In the genomic region with DNA sequence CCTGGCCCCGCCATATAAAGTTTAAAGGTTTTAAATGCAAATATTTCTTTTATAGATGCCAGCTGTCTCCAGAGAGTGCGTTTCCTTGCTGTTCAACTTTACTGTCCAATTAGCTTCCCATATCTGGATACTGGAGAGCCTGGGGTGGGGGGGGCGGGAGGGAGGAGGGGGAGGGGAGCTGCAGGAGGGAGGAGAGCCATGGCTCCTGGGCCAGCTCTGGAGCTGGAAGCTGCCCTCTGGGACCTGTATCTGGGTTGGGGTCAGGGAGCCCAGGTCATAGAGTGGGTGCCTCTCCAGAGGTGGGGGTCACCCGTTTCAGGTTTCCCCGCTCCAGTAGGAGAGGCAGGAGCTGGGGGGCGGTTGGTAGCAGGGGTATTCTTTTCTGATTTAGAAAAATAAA, we compare ENCODE assay signal across 13 cellular contexts. TPM values are rescaled to one million over a fixed set of nuclear protein-coding genes. Genes with fewer than 3 reads are reported as not detected.
A peak's percentile ranks its signal among the peaks of the same experiment; 100 is the strongest.
DNase-seq lines count a peak whose midpoint lies in the region; ATAC-seq and TF ChIP-seq lines count a peak whose summit lies in the region.
"Had no signal": no experiment of that assay in that cellular context is flagged by ENCODE, and none has a peak within 500 bp of the region (broad histone marks: within the 10 kb centered on the region; RNA-seq: fewer than 3 reads in every experiment).

No MANE protein-coding gene starts in this region.

- TF ChIP-seq POLR2A in heart left ventricle (IDR thresholded peaks at IDR 0.05) (no peak), transverse colon (IDR thresholded peaks at IDR 0.05) (no peak)

- TF ChIP-seq CTCF in cardiac muscle cell (IDR thresholded peaks at IDR 0.05; ENCODE audit: low read depth, low read length) (no peak), heart left ventricle (IDR thresholded peaks at IDR 0.05) (no peak), WTC11 (IDR thresholded peaks at IDR 0.05) (no peak), transverse colon (IDR thresholded peaks at IDR 0.05) (no peak)

- H3K9me3 Mint-ChIP-seq in WTC11 = no peaks in the 10 kb centered on the region

- H3K9me3 ChIP-seq in cardiac muscle cell (ENCODE audit: low read depth) = no peaks in the 10 kb centered on the region
- H3K9me3 ChIP-seq in heart left ventricle = no peaks in the 10 kb centered on the region
- H3K9me3 ChIP-seq in mesodermal cell (ENCODE audit: control insufficient read depth, low read length) = no peaks in the 10 kb centered on the region
- H3K9me3 ChIP-seq in transverse colon = no peaks in the 10 kb centered on the region

- no peaks in the 10 kb centered on the region for H3K36me3 Mint-ChIP-seq in WTC11

- intact Hi-C loops in heart left ventricle (cut with DNase I) (loop anchor here in 5 of 10 donors (5.0 to 10.0 kb wide), 9 partner anchors 45 to 492 kb away; a partner anchor contains a TSS), transverse colon (cut with DNase I; ENCODE audit: low total_unique reads) (loop anchor here (5.0 kb wide), 1 partner anchor 50 kb away; no protein-coding TSS in a partner anchor)

- peaks cover 64% of the 10 kb centered on the region for H3K4me1 ChIP-seq in cardiac muscle cell (ENCODE audit: low read depth)
- H3K4me1 ChIP-seq in heart left ventricle = peaks cover 0 to 51% (median 32%) of the 10 kb centered on the region in 12 donors
- peaks cover 50% of the 10 kb centered on the region for H3K4me1 ChIP-seq in mesodermal cell (ENCODE audit: control insufficient read depth, insufficient read depth, low read length, poor library complexity, severe bottlenecking)
- H3K4me1 ChIP-seq in transverse colon = peaks cover 42 to 77% (median 65%) of the 10 kb centered on the region in 4 donors

- no peaks in the 10 kb centered on the region for H3K36me3 ChIP-seq in cardiac muscle cell
- no peaks in the 10 kb centered on the region for H3K36me3 ChIP-seq in heart left ventricle
- H3K36me3 ChIP-seq in mesodermal cell (ENCODE audit: control insufficient read depth, insufficient read depth, low read length) = no peaks in the 10 kb centered on the region
- H3K36me3 ChIP-seq in transverse colon = no peaks in the 10 kb centered on the region

- whole genome bisulfite sequencing in heart left ventricle, 4 donors = 48 to 56% (median 51%) methylated on average over 5 to 6 of the region's 6 CpGs
- WGBS in mesodermal cell (ENCODE audit: insufficient coverage in 2 of 2), 2 experiments = 20% methylated on average over 1 of the region's 6 CpGs; no CpG with 5 or more reads in 1 of the 2 experiments
- WGBS in transverse colon (ENCODE audit: low coverage in 1 of 2), 2 donors = 20% methylated on average over 6 of the region's 6 CpGs; no CpG with 5 or more reads in 1 of the 2 donors

- POLR2A ChIA-PET in WTC11 (lab: Charles Lee) = interaction anchor here (1.2 to 1.8 kb wide), 4 partner anchors 9 to 55 kb away, joined by 4 to 6 read pairs (median 4); no protein-coding TSS in a partner anchor

- peaks cover 17% of the 10 kb centered on the region for H3K27me3 Mint-ChIP-seq in WTC11 (ENCODE audit: low read depth)

- peak overlapping the region; percentile 95 for H3K27ac Mint-ChIP-seq in WTC11

- peak overlapping the region; percentile 5 for H3K4me3 ChIP-seq in cardiac muscle cell
- peak overlapping the region in 1 of 12 donors; percentile 13 for H3K4me3 ChIP-seq in heart left ventricle
- no peak overlapping the region for H3K4me3 ChIP-seq in mesodermal cell (ENCODE audit: extremely low read depth, insufficient read depth, low read length, poor library complexity, severe bottlenecking)
- peak overlapping the region in 1 of 4 donors; percentile 25 for H3K4me3 ChIP-seq in transverse colon
- H3K4me3 ChIP-seq: GM12878 had no signal

- no peak for TF ChIP-seq EP300 in transverse colon (IDR thresholded peaks at IDR 0.05; ENCODE audit: low read depth)

- ATAC-seq in heart left ventricle = no peak
- no peak for ATAC-seq in WTC11
- no peak for ATAC-seq in GM18873 (IDR thresholded peaks at IDR 0.05; ENCODE audit: low FRiP score, unreplicated experiment)
- ATAC-seq: GM12878, left lobe of liver had no signal

- peak overlapping the region; percentile 76 for H3K27ac ChIP-seq in cardiac muscle cell
- H3K27ac ChIP-seq in heart left ventricle = peak overlapping the region in 1 of 12 donors; percentile 72
- peak overlapping the region; percentile 23 for H3K27ac ChIP-seq in mesodermal cell (ENCODE audit: low read depth, low read length, severe bottlenecking)
- peak overlapping the region; percentile 54 to 77 (median 65) for H3K27ac ChIP-seq in transverse colon

- in situ Hi-C loops in transverse colon (cut with MboI; ENCODE audit: low pct_ligation_motif_present in 1 of 4, low pct_unique_long_range_greater_than_20kb in 1 of 4, low sequenced_read_pairs in 3 of 4) = loop anchor here in 3 of 4 donors (10.0 to 25.0 kb wide), 3 partner anchors 52 to 192 kb away; no protein-coding TSS in a partner anchor

- CTCF ChIA-PET in WTC11 (lab: Charles Lee) = interaction anchor here (0.6 to 3.7 kb wide), 32 partner anchors 9 to 492 kb away, joined by 3 to 49 read pairs (median 6); no protein-coding TSS in a partner anchor

- peak overlapping the region; percentile 64 for H3K4me3 Mint-ChIP-seq in WTC11

- H3K27me3 ChIP-seq in cardiac muscle cell (no peaks in the 10 kb centered on the region), heart left ventricle (no peaks in the 10 kb centered on the region), transverse colon (no peaks in the 10 kb centered on the region)

- peaks cover 68% of the 10 kb centered on the region for H3K4me1 Mint-ChIP-seq in WTC11

- DNase-seq in cardiac muscle cell (ENCODE audit: low read depth in 1 of 2, low spot score in 1 of 2) (no peak), heart left ventricle (no peak), WTC11 (ENCODE audit: low spot score) (no peak), transverse colon (no peak), NCI-H82 (lab: John Stamatoyannopoulos, UW) (no peak), CD1c-positive myeloid dendritic cell (ENCODE audit: extremely low spot score) (no peak)
- DNase-seq: activated naive CD4-positive, alpha-beta T cell treated with Interleukin-2 at 50 U/mL for 16 hours; DMS79 treated with DMSO at 0.1 percent for 48 hours; stimulated activated CD4-positive, alpha-beta T cell treated with anti-CD3 and anti-CD28 coated beads, Interleukin-1b, Interleukin-23, amount 100 ng/mL, for 48 hours had no signal

TF ChIP-seq in WTC11, 78 proteins besides CTCF, POLR2A, EP300 and RAD21:
- TF ChIP-seq NFATC4 (CRISPR knock-in tag; IDR thresholded peaks at IDR 0.05) = no peak
- TF ChIP-seq, protein P1, sequence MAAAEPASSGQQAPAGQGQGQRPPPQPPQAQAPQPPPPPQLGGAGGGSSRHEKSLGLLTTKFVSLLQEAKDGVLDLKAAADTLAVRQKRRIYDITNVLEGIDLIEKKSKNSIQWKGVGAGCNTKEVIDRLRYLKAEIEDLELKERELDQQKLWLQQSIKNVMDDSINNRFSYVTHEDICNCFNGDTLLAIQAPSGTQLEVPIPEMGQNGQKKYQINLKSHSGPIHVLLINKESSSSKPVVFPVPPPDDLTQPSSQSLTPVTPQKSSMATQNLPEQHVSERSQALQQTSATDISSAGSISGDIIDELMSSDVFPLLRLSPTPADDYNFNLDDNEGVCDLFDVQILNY (CRISPR knock-in tag; IDR thresholded peaks at IDR 0.05) = 0 out of 2 replicates have a peak, but pooled peaks have one; percentile 20
TF ChIP-seq in WTC11: peak in this region for 1.

RNA-seq across cellular contexts. Expression of a gene that starts 6.2 kb away (rescaled TPM):
- total RNA-seq in cardiac muscle cell (89.4 and 174 TPM in 2 replicates), heart left ventricle (10 to 100 TPM; 23.4 to 48.4 (median 38.5) TPM), WTC11 (2021) (91.0 to 124 TPM (median 93.8 TPM) in 3 replicates), transverse colon (100 to 1,000 TPM; 100 to 139 (median 120) TPM)
- polyA plus RNA-seq in cardiac muscle cell (48.8 and 64.9 TPM in 2 replicates), heart left ventricle (10 to 100 TPM; 18.1 to 35.3 TPM)
- 39.8 TPM for polyA plus RNA-seq in mesodermal cell (2013, experiment 1 of 2)
- 36.2 TPM for polyA plus RNA-seq in mesodermal cell (2013, experiment 2 of 2)
